ENCODE assay signal across 15 cellular contexts in the genomic region with DNA sequence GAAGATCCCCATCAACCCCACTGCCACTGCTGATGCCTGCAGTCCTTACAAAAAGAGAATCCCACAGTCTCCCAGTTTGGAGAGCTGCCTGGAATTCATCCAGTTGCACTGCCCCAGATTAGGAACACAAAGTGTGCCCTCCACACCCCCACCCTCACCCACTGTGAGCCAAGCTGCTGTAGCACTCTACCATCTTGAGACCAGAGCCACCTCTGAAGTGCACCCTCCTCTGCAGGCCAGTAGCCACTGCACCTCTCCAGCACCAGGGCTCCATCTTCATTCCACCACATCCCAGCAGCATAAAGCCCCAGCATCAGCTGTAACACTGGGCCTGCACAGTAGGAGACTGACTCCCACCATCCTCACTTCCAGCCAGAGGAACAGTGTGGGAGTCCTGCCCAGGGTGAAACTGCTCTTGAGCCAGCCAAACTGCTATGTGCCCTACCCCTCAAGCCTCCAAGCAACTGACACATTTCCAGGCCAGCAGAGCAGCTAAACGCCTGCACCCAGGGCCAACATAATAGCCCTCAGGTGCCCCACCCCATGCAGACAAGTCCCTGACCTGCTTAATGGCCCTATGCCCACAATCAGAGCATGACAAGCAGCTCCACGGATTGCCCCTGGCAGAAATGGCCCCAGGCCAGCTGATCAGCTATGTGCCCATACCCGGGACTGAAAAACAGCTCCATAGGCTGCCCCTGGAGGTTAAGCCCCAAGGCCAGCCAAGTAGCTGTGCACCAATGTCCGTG.
"Had no signal": no experiment of that assay in that cellular context is flagged by ENCODE, and none has a peak within 500 bp of the region (broad histone marks: within the 10 kb centered on the region; RNA-seq: fewer than 3 reads in every experiment).

No MANE protein-coding gene starts in this region.

- ATAC-seq: activated CD4-positive, CD25-positive, alpha-beta regulatory T cell treated with anti-CD3 and anti-CD28 coated beads, Interleukin-2, amount 50 U/mL, for 24 hours; body of pancreas; naive thymus-derived CD4-positive, alpha-beta T cell; pancreas had no signal

- H3K4me1 ChIP-seq: body of pancreas, colonic mucosa, pancreas had no signal

- H3K4me3 ChIP-seq: body of pancreas, colonic mucosa, pancreas had no signal

- H3K4me1 Mint-ChIP-seq: activated naive CD8-positive, alpha-beta T cell treated with anti-CD3 and anti-CD28 coated beads for 36 hours; immature natural killer cell had no signal

- H3K36me3 ChIP-seq: colonic mucosa, pancreas had no signal

- H3K9me3 ChIP-seq: body of pancreas, colonic mucosa had no signal

- H3K27me3 ChIP-seq: body of pancreas, colonic mucosa, pancreas had no signal

- H3K4me3 Mint-ChIP-seq: activated naive CD8-positive, alpha-beta T cell treated with anti-CD3 and anti-CD28 coated beads for 36 hours; immature natural killer cell; stimulated activated naive CD8-positive, alpha-beta T cell treated with anti-CD3 and anti-CD28 coated beads, Interleukin-15, Interleukin-2, amounts not matched to agents 100 ng/mL and 50 ng/mL, for 24 hours had no signal

- H3K27me3 Mint-ChIP-seq: activated naive CD8-positive, alpha-beta T cell treated with anti-CD3 and anti-CD28 coated beads for 36 hours; naive thymus-derived CD4-positive, alpha-beta T cell; stimulated activated naive CD8-positive, alpha-beta T cell treated with anti-CD3 and anti-CD28 coated beads, Interleukin-15, Interleukin-2, amounts not matched to agents 100 ng/mL and 50 ng/mL, for 24 hours had no signal

- H3K27ac ChIP-seq: body of pancreas, colonic mucosa, pancreas had no signal

- DNase-seq: activated CD4-positive, alpha-beta T cell treated with anti-CD3 and anti-CD28 coated beads, Interleukin-2, amount 50 U/mL, for 1 hour; activated CD8-positive, alpha-beta memory T cell treated with anti-CD3 and anti-CD28 coated beads for 24 hours; activated naive CD8-positive, alpha-beta T cell treated with anti-CD3 and anti-CD28 coated beads for 36 hours; amygdala; body of pancreas; central memory CD4-positive, alpha-beta T cell; colonic mucosa; foreskin fibroblast; immature natural killer cell; naive thymus-derived CD4-positive, alpha-beta T cell; pancreas; stimulated activated CD4-positive, alpha-beta T cell treated with anti-CD3 and anti-CD28 coated beads, Interleukin-2, amount 100 ng/mL, for 48 hours; SW 1271 had no signal

- H3K27ac Mint-ChIP-seq: activated naive CD8-positive, alpha-beta T cell treated with anti-CD3 and anti-CD28 coated beads for 36 hours; stimulated activated naive CD8-positive, alpha-beta T cell treated with anti-CD3 and anti-CD28 coated beads, Interleukin-15, Interleukin-2, amounts not matched to agents 100 ng/mL and 50 ng/mL, for 24 hours had no signal
